In genomic region chr5:155728857-155729683, GRCh38 we compare ENCODE assay signal across 8 cellular contexts.
A peak's percentile ranks its signal among the peaks of the same experiment; 100 is the strongest.
DNase-seq lines count a peak whose midpoint lies in the region; ATAC-seq and TF ChIP-seq lines count a peak whose summit lies in the region.
"Had no signal": no experiment of that assay in that cellular context is flagged by ENCODE, and none has a peak within 500 bp of the region (broad histone marks: within the 10 kb centered on the region; RNA-seq: fewer than 3 reads in every experiment).

No MANE protein-coding gene starts in this region.

- intact Hi-C loops in ascending aorta (cut with DNase I), result no loop called here

- no peak for TF ChIP-seq CTCF in ascending aorta (IDR thresholded peaks at IDR 0.05)

- H3K9me3 ChIP-seq in HUES64 (ENCODE audit: insufficient read depth, low read depth, low read length) (no peaks in the 10 kb centered on the region), ascending aorta (no peaks in the 10 kb centered on the region), stomach smooth muscle (ENCODE audit: control insufficient read depth in 2 of 2, low read length in 2 of 2) (no peaks in the 10 kb centered on the region)

- no peak for ATAC-seq in HG02798 (IDR thresholded peaks at IDR 0.05; ENCODE audit: poor library complexity, unreplicated experiment)

- 1% methylated on average over 54 of the region's 54 CpGs for WGBS in HUES64

- H3K36me3 ChIP-seq in HUES64 (ENCODE audit: insufficient read depth, low read length), result no peaks in the 10 kb centered on the region
- no peaks in the 10 kb centered on the region for H3K36me3 ChIP-seq in ascending aorta
- H3K36me3 ChIP-seq in stomach smooth muscle (ENCODE audit: control insufficient read depth in 2 of 2, insufficient read depth in 2 of 2, low read length in 2 of 2), result no peaks in the 10 kb centered on the region

- H3K27ac ChIP-seq in HUES64 (ENCODE audit: low read depth, low read length), result no peak overlapping the region
- no peak overlapping the region for H3K27ac ChIP-seq in ascending aorta
- no peak overlapping the region for H3K27ac ChIP-seq in stomach smooth muscle (ENCODE audit: low read length)
- H3K27ac ChIP-seq: RWPE1 had no signal

- H3K4me3 ChIP-seq in HUES64 (ENCODE audit: low read length) (peak overlapping the region; percentile 53), ascending aorta (peak overlapping the region; percentile 50 to 61), stomach smooth muscle (ENCODE audit: low read length in 2 of 2) (peak overlapping the region; percentile 64 to 71)

- no peaks in the 10 kb centered on the region; the same call in 1 of the 2 replicates for H3K4me1 ChIP-seq in HUES64 (ENCODE audit: insufficient read depth, low read length)
- H3K4me1 ChIP-seq in ascending aorta, result peaks cover 0 to 12% of the 10 kb centered on the region in 2 donors
- peaks cover 18% of the 10 kb centered on the region for H3K4me1 ChIP-seq in stomach smooth muscle (ENCODE audit: control insufficient read depth, insufficient read depth, low read length)

- H3K27me3 ChIP-seq in HUES64 (ENCODE audit: insufficient read depth, low read length) (peaks cover 98% of the 10 kb centered on the region), ascending aorta (no peaks in the 10 kb centered on the region), stomach smooth muscle (ENCODE audit: control insufficient read depth in 1 of 2, insufficient read depth in 2 of 2, low read length in 2 of 2) (peaks cover 36 to 42% of the 10 kb centered on the region in 2 donors)

- no peak overlapping the region; the same call in 1 of the 2 replicates for H3K9ac ChIP-seq in HUES64 (ENCODE audit: low read depth, low read length)
- H3K9ac ChIP-seq in stomach smooth muscle (ENCODE audit: low read length in 2 of 2), result no peak overlapping the region

- DNase-seq in ascending aorta (ENCODE audit: low spot score in 2 of 2) (no peak), inferior parietal cortex (ENCODE audit: extremely low spot score) (peak; percentile 50), retina (no peak), HPDE6-E6E7 (ENCODE audit: extremely low spot score) (no peak)
